ENCODE assay signal across 23 cellular contexts in the genomic region with DNA sequence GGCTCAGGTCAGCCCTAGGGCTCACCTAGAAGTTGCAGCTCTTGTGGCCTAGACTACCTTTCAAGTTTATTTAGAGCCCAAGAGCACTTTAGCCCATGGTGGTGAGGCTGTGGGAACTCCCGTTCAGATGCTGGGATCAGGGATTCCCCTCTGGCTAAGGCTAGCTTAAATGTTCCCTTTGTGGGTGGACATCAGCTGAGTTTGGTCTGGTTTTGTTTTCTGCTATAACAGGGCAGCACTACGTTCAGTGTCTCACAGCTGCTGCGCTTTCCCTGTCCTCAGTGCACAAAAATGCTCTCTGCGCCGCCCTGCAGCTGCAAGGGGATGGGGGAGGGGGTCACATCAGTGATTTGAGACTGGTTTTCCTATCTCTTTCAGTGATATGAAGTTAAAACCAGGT.
A peak's percentile ranks its signal among the peaks of the same experiment; 100 is the strongest.
DNase-seq lines count a peak whose midpoint lies in the region; ATAC-seq, FAIRE-seq and TF ChIP-seq lines count a peak whose summit lies in the region.
"Had no signal": no experiment of that assay in that cellular context is flagged by ENCODE, and none has a peak within 500 bp of the region (broad histone marks: within the 10 kb centered on the region; RNA-seq: fewer than 3 reads in every experiment).

No MANE protein-coding gene starts in this region.

- H4K20me1 ChIP-seq in HepG2 (ENCODE audit: insufficient read depth, low read length): no peaks in the 10 kb centered on the region
- no peaks in the 10 kb centered on the region for H4K20me1 ChIP-seq in GM23338 (replicated peaks; ENCODE audit: insufficient read depth)
- H4K20me1 ChIP-seq in GM12878 (ENCODE audit: control insufficient read depth, insufficient read depth): no peaks in the 10 kb centered on the region
- no peaks in the 10 kb centered on the region for H4K20me1 ChIP-seq in PC-3 (ENCODE audit: low read length)

- RAD21 ChIA-PET in GM12878 (lab: Charles Lee; ENCODE audit: unreplicated experiment): interaction anchor here (1.1 to 1.3 kb wide), 3 partner anchors 9 to 618 kb away, joined by 3 to 6 read pairs (median 3); no protein-coding TSS in a partner anchor

- H3K4me1 ChIP-seq in HepG2 (ENCODE audit: insufficient read depth, low read length) (no peaks in the 10 kb centered on the region), right lobe of liver (no peaks in the 10 kb centered on the region), GM23338 (ENCODE audit: insufficient read depth) (no peaks in the 10 kb centered on the region), GM12878 (ENCODE audit: control insufficient read depth, insufficient read depth, low read length) (no peaks in the 10 kb centered on the region), PC-3 (ENCODE audit: insufficient read depth, low read length) (no peaks in the 10 kb centered on the region)
- H3K4me1 ChIP-seq: HAP-1 had no signal

- H3K27ac ChIP-seq in HepG2 (ENCODE audit: extremely low read length, insufficient read depth, low read length) (no peak overlapping the region), right lobe of liver (no peak overlapping the region), GM23338 (ENCODE audit: low read depth) (no peak overlapping the region), GM12878 (ENCODE audit: control insufficient read depth, insufficient read depth) (no peak overlapping the region), PC-3 (ENCODE audit: low read length) (no peak overlapping the region)

- SMC1A ChIA-PET in GM12878 (lab: Charles Lee; ENCODE audit: uncharacterized antibody, unreplicated experiment): interaction anchor here (1.0 to 2.6 kb wide), 9 partner anchors 8 to 97 kb away, joined by 3 to 11 read pairs (median 7); no protein-coding TSS in a partner anchor

- ATAC-seq in HepG2: peak; percentile 31; the same call in 2 of the 3 replicates
- no peak for ATAC-seq in right lobe of liver
- ATAC-seq in GM23338: no peak
- peak; percentile 61 for ATAC-seq in GM12878
- ATAC-seq in PC-3: no peak
- ATAC-seq in HG02884 (IDR thresholded peaks at IDR 0.05; ENCODE audit: unreplicated experiment): no peak

- no peak for TF ChIP-seq CTCF in HepG2 (CRISPR knock-in tag; IDR thresholded peaks at IDR 0.05)
- no peak for TF ChIP-seq CTCF in right lobe of liver (IDR thresholded peaks at IDR 0.05)
- no peak for TF ChIP-seq CTCF in GM23338 (conservative IDR thresholded peaks at IDR 0.05; ENCODE audit: low read depth in 2 of 2)
- TF ChIP-seq CTCF in GM12878 (IDR thresholded peaks at IDR 0.05 in 2 of 3, conservative IDR thresholded peaks at IDR 0.05 in 1 of 3; ENCODE audit: control insufficient read depth in 2 of 3, extremely low read depth in 1 of 3, insufficient read depth in 1 of 3, low read depth in 3 of 3, low read length in 3 of 3): no peak
- TF ChIP-seq CTCF in PC-3 (conservative IDR thresholded peaks at IDR 0.05; ENCODE audit: low read depth, low read length): no peak

- CTCF ChIA-PET in HepG2 (lab: Yijun Ruan, JAX; ENCODE audit: low intra/inter-chr PET ratio, low total read pairs): no interaction called here
- CTCF ChIA-PET in GM12878 (lab: Yijun Ruan, JAX): interaction anchor here (0.6 to 2.6 kb wide), 2 partner anchors 11 to 91 kb away, joined by 4 to 7 read pairs; no protein-coding TSS in a partner anchor
- CTCF ChIA-PET in PC-3 (lab: Charles Lee): no interaction called here

- intact Hi-C loops in HepG2 (cut with micrococcal nuclease; ENCODE audit: unreplicated experiment) (no loop called here), right lobe of liver (cut with DNase I) (no loop called here), GM12878 (cut with micrococcal nuclease; ENCODE audit: unreplicated experiment) (loop anchor here (5.0 kb wide), 1 partner anchor 76 kb away; no protein-coding TSS in a partner anchor), PC-3 (cut with micrococcal nuclease) (no loop called here)

- peaks cover 3% of the 10 kb centered on the region for H3K27me3 Mint-ChIP-seq in GM23338 (ENCODE audit: insufficient read depth, low read depth, poor library complexity)
- H3K27me3 Mint-ChIP-seq: CD4-positive, CD25-positive, alpha-beta regulatory T cell had no signal

- H3K4me1 Mint-ChIP-seq in GM23338: peaks cover 4% of the 10 kb centered on the region; the same call in 1 of the 3 replicates
- H3K4me1 Mint-ChIP-seq: CD4-positive, CD25-positive, alpha-beta regulatory T cell had no signal

- no peak overlapping the region for H3K9ac ChIP-seq in HepG2 (ENCODE audit: insufficient read depth, low read depth, low read length)
- H3K9ac ChIP-seq in GM12878 (ENCODE audit: control insufficient read depth, insufficient read depth, low read length): no peak overlapping the region
- H3K9ac ChIP-seq in PC-3 (ENCODE audit: low read length): no peak overlapping the region

- H3K36me3 Mint-ChIP-seq in GM23338 (ENCODE audit: low read depth): no peaks in the 10 kb centered on the region
- H3K36me3 Mint-ChIP-seq: CD4-positive, CD25-positive, alpha-beta regulatory T cell had no signal

- TF ChIP-seq EP300 in HepG2 (IDR thresholded peaks at IDR 0.05; ENCODE audit: low read depth in 2 of 2, low read length in 2 of 2): no peak
- no peak for TF ChIP-seq EP300 in HepG2 (CRISPR knock-in tag; IDR thresholded peaks at IDR 0.05; ENCODE audit: borderline replicate concordance)
- no peak for TF ChIP-seq EP300 in GM12878 (IDR thresholded peaks at IDR 0.05; ENCODE audit: borderline replicate concordance in 1 of 2, control insufficient read depth in 1 of 2, low read depth in 2 of 2, low read length in 2 of 2)

- H3K9me2 ChIP-seq in GM23338 (ENCODE audit: insufficient read depth) (no peaks in the 10 kb centered on the region), PC-3 (replicated peaks; ENCODE audit: low read length) (no peaks in the 10 kb centered on the region)

- WGBS in HepG2 (ENCODE audit: low lambda C conversion rate): 21% methylated on average over 4 of the region's 5 CpGs
- WGBS in right lobe of liver (ENCODE audit: insufficient coverage, low coverage, low lambda C conversion rate, missing lambda C conversion rate): 92% methylated on average over 2 of the region's 5 CpGs
- WGBS in GM12878 (ENCODE audit: insufficient coverage, insufficient replicate concordance, low lambda C conversion rate, missing lambda C conversion rate): 5% methylated on average over 5 of the region's 5 CpGs

- FAIRE-seq in HepG2 (lab: Jason Lieb, UNC) (no peak), GM12878 (lab: Jason Lieb, UNC) (no peak)
- FAIRE-seq: G401.6 had no signal

- TF ChIP-seq POLR2A in HepG2 (IDR thresholded peaks at IDR 0.05; ENCODE audit: insufficient read depth in 1 of 2, low read depth in 2 of 2, low read length in 2 of 2): no peak
- TF ChIP-seq POLR2A in right lobe of liver (IDR thresholded peaks at IDR 0.05): no peak
- TF ChIP-seq POLR2A in GM12878 (IDR thresholded peaks at IDR 0.05; ENCODE audit: low read depth, low read length): no peak

- POLR2A ChIA-PET in HepG2 (lab: Yijun Ruan, JAX) (no interaction called here), GM12878 (lab: Charles Lee) (no interaction called here), PC-3 (lab: Charles Lee; ENCODE audit: unreplicated experiment) (no interaction called here)

- H3K4me3 ChIP-seq in HepG2 (replicated peaks in 1 of 3; ENCODE audit: insufficient read depth in 1 of 3, low read depth in 2 of 3, low read length in 3 of 3) (no peak overlapping the region), right lobe of liver (no peak overlapping the region), GM23338 (no peak overlapping the region), GM12878 (no peak overlapping the region), PC-3 (ENCODE audit: low read length) (no peak overlapping the region)
- H3K4me3 ChIP-seq: HAP-1 had no signal

- DNase-seq in HepG2 (ENCODE audit: low spot score) (no peak), right lobe of liver (no peak), GM23338 (ENCODE audit: low spot score) (no peak), GM12878 (ENCODE audit: low read depth, low spot score) (peak; percentile 15), PC-3 (no peak), NCI-H82 (lab: John Stamatoyannopoulos, UW) (no peak)
- DNase-seq: CD4-positive, CD25-positive, alpha-beta regulatory T cell; COR-L47; DMS 273 treated with DMSO at 0.1 percent for 48 hours; KG1; NCI-H1092; NCI-H187; NCI-H2107; NCI-H2227 treated with DMSO at 0.1 percent for 48 hours; NCI-H510A; NCI-H774; RPMI8226; SHP77; T1000 had no signal

- no peak for TF ChIP-seq RAD21 in HepG2 (CRISPR knock-in tag; IDR thresholded peaks at IDR 0.05)
- TF ChIP-seq RAD21 in GM12878 (IDR thresholded peaks at IDR 0.05; ENCODE audit: insufficient read depth, low read depth, low read length): no peak

- H3K36me3 ChIP-seq in HepG2 (replicated peaks in 1 of 2; ENCODE audit: control insufficient read depth in 1 of 2, insufficient read depth in 2 of 2, low read length in 2 of 2) (no peaks in the 10 kb centered on the region), right lobe of liver (no peaks in the 10 kb centered on the region), GM23338 (ENCODE audit: insufficient read depth) (no peaks in the 10 kb centered on the region), GM12878 (ENCODE audit: control insufficient read depth in 2 of 2, insufficient read depth in 2 of 2, low read length in 1 of 2) (no peaks in the 10 kb centered on the region), PC-3 (ENCODE audit: low read depth, low read length) (no peaks in the 10 kb centered on the region)
- H3K36me3 ChIP-seq: HAP-1 had no signal

- no peak overlapping the region for H3K4me3 Mint-ChIP-seq in GM23338
- H3K4me3 Mint-ChIP-seq: CD4-positive, CD25-positive, alpha-beta regulatory T cell; T-helper 1 cell treated with Interleukin-12 subunit alpha and Interleukin-12 subunit beta and Interleukin-4 antibody, amounts not matched to agents 30 μg/mL and 1 μg/mL, for 36 hours had no signal

- no TSS peak for BruUV-seq in HepG2 (replicated peaks; lab: Mats Ljungman, UMichigan)
- no TSS peak for BruUV-seq in GM12878 (replicated peaks; lab: Mats Ljungman, UMichigan)
- BruUV-seq in PC-3 (replicated peaks; lab: Mats Ljungman, UMichigan): no TSS peak

- no peak overlapping the region for H3K4me2 ChIP-seq in HepG2 (ENCODE audit: low read depth, low read length)
- H3K4me2 ChIP-seq in GM23338: no peak overlapping the region
- H3K4me2 ChIP-seq in GM12878 (ENCODE audit: control insufficient read depth, insufficient read depth): no peak overlapping the region
- no peak overlapping the region for H3K4me2 ChIP-seq in PC-3 (ENCODE audit: low read length)

- H3K27me3 ChIP-seq in HepG2 (ENCODE audit: control insufficient read depth in 1 of 2, insufficient read depth in 2 of 2, low read length in 2 of 2) (no peaks in the 10 kb centered on the region), right lobe of liver (no peaks in the 10 kb centered on the region), GM23338 (ENCODE audit: insufficient read depth) (no peaks in the 10 kb centered on the region), GM12878 (replicated peaks in 1 of 2; ENCODE audit: control insufficient read depth in 2 of 2, insufficient read depth in 2 of 2, low read length in 1 of 2) (no peaks in the 10 kb centered on the region), PC-3 (ENCODE audit: low read length) (no peaks in the 10 kb centered on the region)

- no peaks in the 10 kb centered on the region for H3F3A ChIP-seq in GM23338 (replicated peaks; ENCODE audit: low read depth)
- H3F3A ChIP-seq in PC-3 (ENCODE audit: low read length, unreplicated experiment): no peaks in the 10 kb centered on the region

- H3K9me3 Mint-ChIP-seq in GM23338: no peaks in the 10 kb centered on the region

- no peaks in the 10 kb centered on the region for H3K9me3 ChIP-seq in HepG2 (ENCODE audit: low read length)
- H3K9me3 ChIP-seq in right lobe of liver: no peaks in the 10 kb centered on the region
- no peaks in the 10 kb centered on the region for H3K9me3 ChIP-seq in GM12878 (replicated peaks; ENCODE audit: control insufficient read depth, insufficient read depth, low read length)
- no peaks in the 10 kb centered on the region for H3K9me3 ChIP-seq in PC-3 (ENCODE audit: low read length)
- H3K9me3 ChIP-seq: HAP-1 had no signal

- H2AFZ ChIP-seq in HepG2 (ENCODE audit: low read length): no peak overlapping the region
- peak overlapping the region; percentile 72 for H2AFZ ChIP-seq in GM23338
- H2AFZ ChIP-seq in GM12878 (ENCODE audit: control insufficient read depth, low read depth, low read length): no peak overlapping the region
- H2AFZ ChIP-seq in PC-3 (ENCODE audit: low read length): no peak overlapping the region

- no peak overlapping the region for H3K27ac Mint-ChIP-seq in GM23338
- H3K27ac Mint-ChIP-seq: CD4-positive, CD25-positive, alpha-beta regulatory T cell; T-helper 1 cell treated with Interleukin-12 subunit alpha and Interleukin-12 subunit beta and Interleukin-4 antibody, amounts not matched to agents 30 μg/mL and 1 μg/mL, for 36 hours had no signal

- in situ Hi-C loops in HepG2 (cut with HindIII; ENCODE audit: extremely low pct_ligation_motif_present, low pct_unique_long_range_greater_than_20kb): no loop called here
- in situ Hi-C loops in GM12878 (cut with MboI): no loop called here

- H3K79me2 ChIP-seq in HepG2 (ENCODE audit: insufficient read depth, low read length) (no peaks in the 10 kb centered on the region), GM23338 (replicated peaks; ENCODE audit: insufficient read depth) (no peaks in the 10 kb centered on the region), GM12878 (ENCODE audit: control insufficient read depth, insufficient read depth, low read length) (no peaks in the 10 kb centered on the region), PC-3 (ENCODE audit: low read length) (no peaks in the 10 kb centered on the region)

Comparison
In these comparisons a context has a peak if more than half of its experiments do, and no peak if none do; other contexts are left out.
1. ATAC-seq: peak in HepG2 (single experiment) and GM12878 (single experiment); none in right lobe of liver (0 of 4), GM23338 (single experiment), PC-3 (single experiment) and HG02884 (single experiment).
2. Of the 75 proteins assayed by ChIP-seq in both HepG2 and GM12878: peak only in HepG2: none; only in GM12878: IKZF1 and ZNF687; in both: none; in neither: 73.